ENCODE assay signal across 22 cellular contexts in genomic region chr16:10850478-10850850, GRCh38. TPM values are rescaled to one million over a fixed set of nuclear protein-coding genes. Genes with fewer than 3 reads are reported as not detected.
"Had no signal": no experiment of that assay in that cellular context is flagged by ENCODE, and none has a peak within 500 bp of the region (broad histone marks: within the 10 kb centered on the region; RNA-seq: fewer than 3 reads in every experiment).

No MANE protein-coding gene starts in this region.

- H3K4me3 ChIP-seq: ascending aorta, cardiac muscle cell, MG63 had no signal

- ATAC-seq: activated CD4-positive, CD25-positive, alpha-beta regulatory T cell treated with anti-CD3 and anti-CD28 coated beads, Interleukin-2, amount 50 U/mL, for 24 hours; activated CD8-positive, alpha-beta T cell treated with anti-CD3 and anti-CD28 coated beads, Interleukin-2, amount 10 ng/mL, durations not matched to agents 7 days and 5 days; activated naive CD4-positive, alpha-beta T cell treated with anti-CD3 and anti-CD28 coated beads, Interleukin-2, amount 50 U/mL, for 72 hours; activated naive CD8-positive, alpha-beta T cell treated with anti-CD3 and anti-CD28 coated beads, Interleukin-2, amount 50 U/mL, for 24 hours had no signal

- H3K4me2 ChIP-seq: KMS-11 had no signal

- H3K27ac ChIP-seq: ascending aorta, cardiac muscle cell, KMS-11 had no signal

- H3K4me1 ChIP-seq: ascending aorta had no signal

- H3K36me3 ChIP-seq: ascending aorta, cardiac muscle cell, MG63 had no signal

- H3K27me3 ChIP-seq: ascending aorta, cardiac muscle cell had no signal

- H3K9me3 ChIP-seq: ascending aorta, MG63 had no signal

- DNase-seq: activated CD4-positive, alpha-beta T cell treated with anti-CD3 and anti-CD28 coated beads for 4 hours; activated CD8-positive, alpha-beta memory T cell treated with anti-CD3 and anti-CD28 coated beads, Interleukin-2, amount 50 U/mL, for 48 hours; activated CD8-positive, alpha-beta T cell treated with anti-CD3 and anti-CD28 coated beads, Interleukin-2, amount 10 ng/mL, durations not matched to agents 7 days and 5 days; activated naive CD4-positive, alpha-beta T cell treated with Interleukin-2 at 50 U/mL for 16 hours; activated naive CD8-positive, alpha-beta T cell treated with anti-CD3 and anti-CD28 coated beads, Interleukin-2, amount 50 U/mL, for 24 hours; activated T-cell treated with anti-CD3 and anti-CD28 coated beads, Interleukin-2, amount 50 U/mL, for 1 hour; amniotic stem cell; MG63; NCI-H1048; NCI-H146; NCI-H187 treated with DMSO at 0.1 percent for 48 hours; NCI-H2171; NCI-H2227 treated with DMSO at 0.1 percent for 48 hours; NCI-H446 treated with DMSO at 0.1 percent for 48 hours; NCI-H524 treated with DMSO at 0.1 percent for 48 hours; NCI-H82; SHP77 treated with DMSO at 0.1 percent for 48 hours had no signal

RNA-seq across cellular contexts. Expression of gene TVP23A, which starts 31.9 kb away (rescaled TPM):
- total RNA-seq: activated CD8-positive, alpha-beta T cell treated with anti-CD3 and anti-CD28 coated beads, Interleukin-2, amount 10 ng/mL, durations not matched to agents 7 days and 5 days; activated naive CD4-positive, alpha-beta T cell treated with anti-CD3 and anti-CD28 coated beads, Interleukin-2, amount 50 U/mL, for 72 hours; ascending aorta had no signal
